ENCODE assay signal across 37 cellular contexts in the genomic region with DNA sequence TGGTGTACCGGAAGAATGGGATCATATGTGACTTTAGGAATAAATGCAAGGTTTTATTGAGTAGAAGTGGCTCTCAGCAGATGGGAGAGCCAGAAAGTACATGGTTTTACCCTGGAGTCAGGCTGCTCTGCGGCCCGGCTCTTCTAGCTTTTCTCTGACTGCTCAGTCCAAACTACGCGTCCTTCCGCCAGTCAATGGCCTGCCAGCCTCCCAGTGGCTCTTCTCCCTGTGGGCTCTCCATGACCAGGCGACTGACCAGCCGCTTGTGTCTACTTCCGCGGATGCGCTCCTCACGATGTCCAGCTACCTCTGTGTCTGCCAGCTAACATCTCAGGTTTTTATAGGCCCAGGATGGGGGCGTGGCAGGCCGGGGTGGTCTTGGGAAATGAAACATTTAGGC.
"Had no signal": no experiment of that assay in that cellular context is flagged by ENCODE, and none has a peak within 500 bp of the region (broad histone marks: within the 10 kb centered on the region; RNA-seq: fewer than 3 reads in every experiment).

No MANE protein-coding gene starts in this region.

- H3K4me1 ChIP-seq: breast epithelium had no signal

- H3K4me3 ChIP-seq: adrenal gland, body of pancreas, breast epithelium, K562, Peyer's patch, SJSA1 had no signal

- H3K36me3 ChIP-seq: adrenal gland, breast epithelium, Peyer's patch, SJSA1, WERI-Rb-1 had no signal

- H3K4me1 Mint-ChIP-seq: activated CD4-positive, alpha-beta memory T cell treated with anti-CD3 and anti-CD28 coated beads, Interleukin-2, amount 10 ng/mL, durations not matched to agents 7 days and 5 days; activated CD8-positive, alpha-beta memory T cell treated with anti-CD3 and anti-CD28 coated beads, Interleukin-2, amount 10 ng/mL, durations not matched to agents 7 days and 5 days; activated T-helper 17 cell treated with anti-CD3 and anti-CD28 coated beads, Interleukin-2, amount 50 U/mL, for 72 hours had no signal

- H3K9me3 Mint-ChIP-seq: activated CD4-positive, alpha-beta memory T cell treated with anti-CD3 and anti-CD28 coated beads, Interleukin-2, amount 10 ng/mL, durations not matched to agents 7 days and 5 days; activated naive CD8-positive, alpha-beta T cell treated with anti-CD3 and anti-CD28 coated beads for 36 hours; activated T-cell treated with anti-CD3 and anti-CD28 coated beads, Interleukin-2, amount 50 U/mL, for 72 hours; activated T-helper 17 cell treated with anti-CD3 and anti-CD28 coated beads, Interleukin-2, amount 50 U/mL, for 72 hours had no signal

- H3K27me3 ChIP-seq: body of pancreas, breast epithelium, Peyer's patch, SJSA1 had no signal

- H3K9me3 ChIP-seq: adrenal gland, body of pancreas, breast epithelium, Peyer's patch, SJSA1 had no signal

- H3K27ac Mint-ChIP-seq: activated CD4-positive, alpha-beta memory T cell treated with anti-CD3 and anti-CD28 coated beads, Interleukin-2, amount 10 ng/mL, durations not matched to agents 7 days and 5 days; activated CD8-positive, alpha-beta memory T cell treated with anti-CD3 and anti-CD28 coated beads, Interleukin-2, amount 10 ng/mL, durations not matched to agents 7 days and 5 days; activated naive CD8-positive, alpha-beta T cell treated with anti-CD3 and anti-CD28 coated beads for 36 hours; activated T-cell treated with anti-CD3 and anti-CD28 coated beads, Interleukin-2, amount 50 U/mL, for 72 hours; activated T-helper 17 cell treated with anti-CD3 and anti-CD28 coated beads, Interleukin-2, amount 50 U/mL, for 72 hours had no signal

- H3K4me3 Mint-ChIP-seq: activated CD4-positive, alpha-beta memory T cell treated with anti-CD3 and anti-CD28 coated beads, Interleukin-2, amount 10 ng/mL, durations not matched to agents 7 days and 5 days; activated CD8-positive, alpha-beta memory T cell treated with anti-CD3 and anti-CD28 coated beads, Interleukin-2, amount 10 ng/mL, durations not matched to agents 7 days and 5 days; activated naive CD8-positive, alpha-beta T cell treated with anti-CD3 and anti-CD28 coated beads for 36 hours; activated T-cell treated with anti-CD3 and anti-CD28 coated beads, Interleukin-2, amount 50 U/mL, for 72 hours; activated T-helper 17 cell treated with anti-CD3 and anti-CD28 coated beads, Interleukin-2, amount 50 U/mL, for 72 hours had no signal

- DNase-seq: activated CD4-positive, alpha-beta memory T cell treated with anti-CD3 and anti-CD28 coated beads, Interleukin-2, amount 10 ng/mL, durations not matched to agents 7 days and 5 days; activated CD4-positive, alpha-beta T cell treated with anti-CD3 and anti-CD28 coated beads for 1 hour; activated CD4-positive, alpha-beta T cell treated with anti-CD3 and anti-CD28 coated beads for 48 hours; activated CD4-positive, CD25-positive, alpha-beta regulatory T cell; activated CD8-positive, alpha-beta memory T cell treated with anti-CD3 and anti-CD28 coated beads for 24 hours; activated CD8-positive, alpha-beta memory T cell treated with anti-CD3 and anti-CD28 coated beads, Interleukin-2, amount 10 ng/mL, durations not matched to agents 7 days and 5 days; activated CD8-positive, alpha-beta memory T cell treated with anti-CD3 and anti-CD28 coated beads, Interleukin-2, amount 50 U/mL, for 48 hours; activated effector memory CD4-positive, alpha-beta T cell treated with anti-CD3 and anti-CD28 coated beads, Interleukin-2, amount 50 U/mL, for 16 hours; activated naive CD4-positive, alpha-beta T cell; activated naive CD4-positive, alpha-beta T cell treated with anti-CD3 and anti-CD28 coated beads, Interleukin-2, amount 50 U/mL, for 16 hours; activated naive CD8-positive, alpha-beta T cell treated with anti-CD3 and anti-CD28 coated beads for 36 hours; activated T-cell treated with anti-CD3 and anti-CD28 coated beads, Interleukin-2, amount 50 U/mL, for 1 hour; activated T-cell treated with anti-CD3 and anti-CD28 coated beads, Interleukin-2, amount 50 U/mL, for 72 hours; adrenal gland; body of pancreas; IMR-90; NCI-H1105; NCI-H1417 treated with DMSO at 0.1 percent for 48 hours; NCI-H187 treated with DMSO at 0.1 percent for 48 hours; NCI-H2081; NCI-H2171 treated with DMSO at 0.1 percent for 48 hours; NCI-H226; NCI-H446 treated with DMSO at 0.1 percent for 48 hours; NCI-H524; NK-92 treated with Interleukin-12 subunit alpha and Interleukin-12 subunit beta, amount 100 ng/mL, for 24 hours; PC-3; Peyer's patch; RPMI8226; SHP77 treated with DMSO at 0.1 percent for 48 hours; T-helper 1 cell; T1000; WERI-Rb-1 had no signal

- H3K27ac ChIP-seq: adrenal gland, body of pancreas, breast epithelium, Peyer's patch, SJSA1, WERI-Rb-1 had no signal

- H3K36me3 Mint-ChIP-seq: activated CD8-positive, alpha-beta memory T cell treated with anti-CD3 and anti-CD28 coated beads, Interleukin-2, amount 10 ng/mL, durations not matched to agents 7 days and 5 days; activated naive CD8-positive, alpha-beta T cell treated with anti-CD3 and anti-CD28 coated beads for 36 hours had no signal

- ATAC-seq: activated CD8-positive, alpha-beta memory T cell treated with anti-CD3 and anti-CD28 coated beads, Interleukin-2, amount 10 ng/mL, durations not matched to agents 7 days and 5 days; activated T-cell treated with anti-CD3 and anti-CD28 coated beads, Interleukin-2, amount 50 U/mL, for 72 hours; activated T-helper 17 cell treated with anti-CD3 and anti-CD28 coated beads, Interleukin-2, amount 50 U/mL, for 72 hours; body of pancreas; PC-3; SK-N-SH treated with all-trans-retinoic acid at 6 μM for 48 hours had no signal
